24 cellular contexts compared by ENCODE assay signal in genomic region chr1:33446590-33446989, GRCh38. TPM values are rescaled to one million over a fixed set of nuclear protein-coding genes. Genes with fewer than 3 reads are reported as not detected.
A peak's percentile ranks its signal among the peaks of the same experiment; 100 is the strongest.
DNase-seq lines count a peak whose midpoint lies in the region; ATAC-seq, FAIRE-seq and TF ChIP-seq lines count a peak whose summit lies in the region.
"Had no signal": no experiment of that assay in that cellular context is flagged by ENCODE, and none has a peak within 500 bp of the region (broad histone marks: within the 10 kb centered on the region; RNA-seq: fewer than 3 reads in every experiment).

No MANE protein-coding gene starts in this region.

- H3K36me3 Mint-ChIP-seq in activated CD4-positive, alpha-beta memory T cell treated with anti-CD3 and anti-CD28 coated beads, Interleukin-2, amount 10 ng/mL, durations not matched to agents 7 days and 5 days (ENCODE audit: low read depth) = no peaks in the 10 kb centered on the region
- H3K36me3 Mint-ChIP-seq in CD8-positive, alpha-beta memory T cell = peaks cover 0 to 5% (median 4%) of the 10 kb centered on the region in 3 donors

- no peaks in the 10 kb centered on the region for H3K36me3 ChIP-seq in mammary epithelial cell (ENCODE audit: insufficient read depth, low read length)
- no peaks in the 10 kb centered on the region for H3K36me3 ChIP-seq in breast epithelium
- H3K36me3 ChIP-seq in K562 (ENCODE audit: control insufficient read depth, insufficient read depth, low read length) = no peaks in the 10 kb centered on the region
- H3K36me3 ChIP-seq in CD8-positive, alpha-beta memory T cell (ENCODE audit: insufficient read depth, low read length) = no peaks in the 10 kb centered on the region
- H3K36me3 ChIP-seq: MG63 had no signal

- CTCF ChIA-PET in mammary epithelial cell (lab: Charles Lee; ENCODE audit: low non-redundant PET) = interaction anchor here (0.7 kb wide), 1 partner anchor 74 kb away, joined by 8 read pairs; no protein-coding TSS in a partner anchor
- CTCF ChIA-PET in activated CD4-positive, alpha-beta memory T cell treated with anti-CD3 and anti-CD28 coated beads, Interleukin-2, amount 10 ng/mL, durations not matched to agents 7 days and 5 days (lab: Charles Lee) = interaction anchor here (0.7 to 0.9 kb wide), 2 partner anchors 9 to 12 kb away, joined by 3 read pairs; no protein-coding TSS in a partner anchor
- CTCF ChIA-PET in K562 (lab: Yijun Ruan, JAX; ENCODE audit: low intra/inter-chr PET ratio) = no interaction called here
- CTCF ChIA-PET in CD8-positive, alpha-beta memory T cell (lab: Charles Lee) = no interaction called here

- peaks cover 23% of the 10 kb centered on the region for H3K4me1 ChIP-seq in mammary epithelial cell (ENCODE audit: insufficient read depth, low read length)
- H3K4me1 ChIP-seq in breast epithelium = no peaks in the 10 kb centered on the region
- no peaks in the 10 kb centered on the region for H3K4me1 ChIP-seq in K562 (replicated peaks in 1 of 2; ENCODE audit: control insufficient read depth in 2 of 2, insufficient read depth in 2 of 2, low read length in 2 of 2)
- no peaks in the 10 kb centered on the region for H3K4me1 ChIP-seq in CD8-positive, alpha-beta memory T cell (ENCODE audit: insufficient read depth, low read length)

- H3K9me3 Mint-ChIP-seq in activated CD4-positive, alpha-beta memory T cell treated with anti-CD3 and anti-CD28 coated beads, Interleukin-2, amount 10 ng/mL, durations not matched to agents 7 days and 5 days = peaks cover 2% of the 10 kb centered on the region
- H3K9me3 Mint-ChIP-seq in CD8-positive, alpha-beta memory T cell = no peaks in the 10 kb centered on the region
- H3K9me3 Mint-ChIP-seq: IgD-negative memory B cell had no signal

- peak overlapping the region; percentile 19 for H2AFZ ChIP-seq in mammary epithelial cell (ENCODE audit: low read depth, low read length)
- H2AFZ ChIP-seq in K562 (ENCODE audit: low read depth, low read length) = no peak overlapping the region

- H3K9me3 ChIP-seq in mammary epithelial cell (replicated peaks; ENCODE audit: insufficient read depth, low read length) = no peaks in the 10 kb centered on the region
- H3K9me3 ChIP-seq in breast epithelium = no peaks in the 10 kb centered on the region
- no peaks in the 10 kb centered on the region for H3K9me3 ChIP-seq in K562 (replicated peaks; ENCODE audit: control insufficient read depth, insufficient read depth, low read depth, low read length)
- no peaks in the 10 kb centered on the region for H3K9me3 ChIP-seq in CD8-positive, alpha-beta memory T cell (ENCODE audit: low read length)
- H3K9me3 ChIP-seq: MG63 had no signal

- intact Hi-C loops in mammary epithelial cell (cut with micrococcal nuclease) = no loop called here
- intact Hi-C loops in breast epithelium (cut with DNase I; ENCODE audit: low total_unique reads) = no loop called here
- intact Hi-C loops in K562 (cut with micrococcal nuclease) = no loop called here

- dilution Hi-C loops in mammary epithelial cell (cut with HindIII; ENCODE audit: low sequenced_read_pairs) = loop anchor here (5.0 kb wide), 1 partner anchor 114 kb away; no protein-coding TSS in a partner anchor

- DNase-seq in mammary epithelial cell (no peak), breast epithelium (ENCODE audit: low spot score in 2 of 2) (no peak), K562 (ENCODE audit: extremely low read depth in 1 of 4, low spot score in 3 of 4) (no peak), GM13976 (ENCODE audit: low spot score) (no peak)
- DNase-seq in activated CD4-positive, alpha-beta memory T cell treated with anti-CD3 and anti-CD28 coated beads, Interleukin-2, amount 10 ng/mL, durations not matched to agents 7 days and 5 days = peak; percentile 48
- no peak for DNase-seq in stimulated activated naive CD8-positive, alpha-beta T cell treated with anti-CD3 and anti-CD28 coated beads, Interleukin-15, Interleukin-2, amounts not matched to agents 100 U/mL and 50 U/mL, for 24 hours
- DNase-seq in CD8-positive, alpha-beta memory T cell = no peak
- DNase-seq: AML-193; DMS79 treated with DMSO at 0.1 percent for 48 hours; H9; Kasumi-1; MG63; NCI-H1048; NCI-H1436 treated with DMSO at 0.1 percent for 48 hours; NCI-H2029; NCI-H748 treated with DMSO at 0.1 percent for 48 hours; NK-92 treated with Interleukin-12 subunit alpha and Interleukin-12 subunit beta, amount 100 ng/mL, for 24 hours; Right ventricle myocardium superior had no signal

- H3K79me2 ChIP-seq in mammary epithelial cell (ENCODE audit: insufficient read depth, low read length) (no peaks in the 10 kb centered on the region), K562 (ENCODE audit: control insufficient read depth, insufficient read depth, low read length) (no peaks in the 10 kb centered on the region)

- TF ChIP-seq CTCF in mammary epithelial cell (conservative IDR thresholded peaks at IDR 0.05 in 1 of 2, IDR thresholded peaks at IDR 0.05 in 1 of 2; ENCODE audit: extremely low read depth in 1 of 2, insufficient read depth in 1 of 2, low read depth in 1 of 2, low read length in 2 of 2) (no peak), breast epithelium (IDR thresholded peaks at IDR 0.05) (no peak), K562 (IDR thresholded peaks at IDR 0.05 in 2 of 3, conservative IDR thresholded peaks at IDR 0.05 in 1 of 3; ENCODE audit: insufficient read depth in 2 of 3, low read depth in 1 of 3, low read length in 3 of 3) (no peak), GM13976 (IDR thresholded peaks at IDR 0.05; ENCODE audit: borderline replicate concordance, control extremely low read depth, extremely low read depth, insufficient read depth, missing control alignments) (no peak)

- H3K27ac ChIP-seq in mammary epithelial cell (ENCODE audit: insufficient read depth, low read depth, low read length) (no peak overlapping the region), breast epithelium (no peak overlapping the region), K562 (ENCODE audit: extremely low read depth, low read depth, low read length) (no peak overlapping the region)
- no peak overlapping the region for H3K27ac ChIP-seq in CD8-positive, alpha-beta memory T cell (ENCODE audit: low read depth, low read length)
- H3K27ac ChIP-seq: C4-2B, HL-60, SK-N-MC had no signal

- TF ChIP-seq POLR2A in breast epithelium (IDR thresholded peaks at IDR 0.05) = no peak
- no peak for TF ChIP-seq POLR2A in K562 (conservative IDR thresholded peaks at IDR 0.05)

- H3K4me2 ChIP-seq in mammary epithelial cell (ENCODE audit: insufficient read depth, low read depth, low read length) (no peak overlapping the region), K562 (ENCODE audit: insufficient read depth, low read length) (no peak overlapping the region)

- peaks cover 45% of the 10 kb centered on the region for H3K27me3 Mint-ChIP-seq in activated CD4-positive, alpha-beta memory T cell treated with anti-CD3 and anti-CD28 coated beads, Interleukin-2, amount 10 ng/mL, durations not matched to agents 7 days and 5 days
- H3K27me3 Mint-ChIP-seq in CD8-positive, alpha-beta memory T cell = peaks cover 5 to 48% of the 10 kb centered on the region in 2 donors

- H4K20me1 ChIP-seq in mammary epithelial cell (ENCODE audit: insufficient read depth, low read length) = no peaks in the 10 kb centered on the region
- no peaks in the 10 kb centered on the region for H4K20me1 ChIP-seq in K562 (replicated peaks; ENCODE audit: control insufficient read depth, insufficient read depth, low read length)

- in situ Hi-C loops in mammary epithelial cell (cut with MboI; ENCODE audit: low sequenced_read_pairs in 2 of 2) = no loop called here
- in situ Hi-C loops in K562 (cut with MboI) = no loop called here
- in situ Hi-C loops in GM13976 (cut with MboI; ENCODE audit: low sequenced_read_pairs, unreplicated experiment) = no loop called here

- H3K27ac Mint-ChIP-seq in activated CD4-positive, alpha-beta memory T cell treated with anti-CD3 and anti-CD28 coated beads, Interleukin-2, amount 10 ng/mL, durations not matched to agents 7 days and 5 days = peak overlapping the region; percentile 22
- no peak overlapping the region for H3K27ac Mint-ChIP-seq in CD8-positive, alpha-beta memory T cell
- H3K27ac Mint-ChIP-seq: H9, IgD-negative memory B cell had no signal

- 58% methylated on average over 3 of the region's 3 CpGs for WGBS in mammary epithelial cell (ENCODE audit: low coverage, missing lambda C conversion rate)
- 0% methylated on average over 3 of the region's 3 CpGs for WGBS in K562 (ENCODE audit: insufficient coverage, low coverage, missing lambda C conversion rate)

- no peak for TF ChIP-seq RAD21 in K562 (CRISPR knock-in tag; conservative IDR thresholded peaks at IDR 0.05 in 1 of 2, IDR thresholded peaks at IDR 0.05 in 1 of 2)

- H3K9ac ChIP-seq in mammary epithelial cell (ENCODE audit: insufficient read depth, low read length) (no peak overlapping the region), K562 (ENCODE audit: insufficient read depth in 1 of 2, low read depth in 2 of 2, low read length in 2 of 2) (no peak overlapping the region)

- no peak overlapping the region for H3K4me3 ChIP-seq in mammary epithelial cell (replicated peaks in 1 of 3; ENCODE audit: insufficient read depth in 1 of 3, low read depth in 2 of 3, low read length in 3 of 3)
- H3K4me3 ChIP-seq in breast epithelium = no peak overlapping the region
- H3K4me3 ChIP-seq in K562 = no peak overlapping the region
- no peak overlapping the region for H3K4me3 ChIP-seq in CD8-positive, alpha-beta memory T cell (ENCODE audit: low read length)
- H3K4me3 ChIP-seq: MG63, SK-N-MC had no signal

- ATAC-seq in K562 = no peak
- peak; percentile 57 for ATAC-seq in stimulated activated naive CD8-positive, alpha-beta T cell treated with anti-CD3 and anti-CD28 coated beads, Interleukin-15, Interleukin-2, amounts not matched to agents 100 U/mL and 50 U/mL, for 24 hours
- ATAC-seq in GM18868 (IDR thresholded peaks at IDR 0.05; ENCODE audit: unreplicated experiment) = no peak

- TF ChIP-seq EP300 in K562 (IDR thresholded peaks at IDR 0.05; ENCODE audit: low read length) = no peak

- H3K9me1 ChIP-seq in K562 (ENCODE audit: control insufficient read depth, insufficient read depth, low read length) = no peaks in the 10 kb centered on the region

- no peak overlapping the region for H3K4me3 Mint-ChIP-seq in activated CD4-positive, alpha-beta memory T cell treated with anti-CD3 and anti-CD28 coated beads, Interleukin-2, amount 10 ng/mL, durations not matched to agents 7 days and 5 days
- no peak overlapping the region for H3K4me3 Mint-ChIP-seq in CD8-positive, alpha-beta memory T cell
- H3K4me3 Mint-ChIP-seq: H9, IgD-negative memory B cell had no signal

- H3K27me3 ChIP-seq in mammary epithelial cell (ENCODE audit: insufficient read depth, low read length) (no peaks in the 10 kb centered on the region), breast epithelium (no peaks in the 10 kb centered on the region), K562 (ENCODE audit: control insufficient read depth in 2 of 2, insufficient read depth in 2 of 2, low read length in 2 of 2) (peaks cover 8 to 34% of the 10 kb centered on the region in 2 experiments)
- no peaks in the 10 kb centered on the region for H3K27me3 ChIP-seq in CD8-positive, alpha-beta memory T cell (ENCODE audit: insufficient read depth, low read length, poor library complexity, severe bottlenecking)
- H3K27me3 ChIP-seq: MG63 had no signal

- no TSS peak for BruUV-seq in mammary epithelial cell (replicated peaks; lab: Mats Ljungman, UMichigan)
- BruUV-seq in K562 (replicated peaks; lab: Mats Ljungman, UMichigan) = no TSS peak

- POLR2A ChIA-PET in activated CD4-positive, alpha-beta memory T cell treated with anti-CD3 and anti-CD28 coated beads, Interleukin-2, amount 10 ng/mL, durations not matched to agents 7 days and 5 days (lab: Charles Lee) = interaction anchor here (0.7 to 1.8 kb wide), 3 partner anchors 9 to 320 kb away, joined by 4 to 5 read pairs (median 5); no protein-coding TSS in a partner anchor
- POLR2A ChIA-PET in K562 (lab: Yijun Ruan, JAX) = interaction anchor here (1.4 to 2.1 kb wide), 2 partner anchors 10 to 13 kb away, joined by 5 read pairs; no protein-coding TSS in a partner anchor
- POLR2A ChIA-PET in CD8-positive, alpha-beta memory T cell (lab: Charles Lee) = no interaction called here

- H3K4me1 Mint-ChIP-seq in activated CD4-positive, alpha-beta memory T cell treated with anti-CD3 and anti-CD28 coated beads, Interleukin-2, amount 10 ng/mL, durations not matched to agents 7 days and 5 days = peaks cover 40% of the 10 kb centered on the region
- H3K4me1 Mint-ChIP-seq in CD8-positive, alpha-beta memory T cell = no peaks in the 10 kb centered on the region
- H3K4me1 Mint-ChIP-seq: IgD-negative memory B cell had no signal

- no peak for FAIRE-seq in K562 (lab: Jason Lieb, UNC)
- FAIRE-seq: HTR-8/SVneo had no signal

RNA-seq across cellular contexts. Expression of gene PHC2, which starts 15.7 kb away (rescaled TPM):
- total RNA-seq in mammary epithelial cell (100 to 1,000 TPM; 136 to 140 TPM), breast epithelium (100 to 1,000 TPM; 103 to 214 (median 134) TPM), K562 (2014; rRNA removed) (43.5 and 57.7 TPM in 2 replicates), K562 (2014; rRNA removed; fragmentation: Illumina TruSeq; extraction: Trizol) (27.0 and 29.9 TPM in 2 replicates), K562 (2015; rRNA removed; fragmentation: Illumina TruSeq; extraction: Trizol) (31.4 and 31.8 TPM in 2 replicates), K562 (2021) (59.9 and 67.6 TPM in 2 replicates)
- polyA plus RNA-seq in mammary epithelial cell (106 TPM), K562 (2011; rRNA removed) (32.4 and 34.6 TPM in 2 replicates), K562 (2014; fragmentation: Illumina TruSeq; extraction: Trizol) (57.1 and 63.1 TPM in 2 replicates), K562 (2014; fragmentation: Nextera tagmentation; extraction: Ambion mirVana) (1 to 10 TPM; 3.1 to 5.8 TPM), K562 (2014; rRNA removed) (41.5 and 44.1 TPM in 2 replicates)
- 144 TPM for polyA minus RNA-seq in mammary epithelial cell
- total RNA-seq in activated CD4-positive, alpha-beta memory T cell treated with anti-CD3 and anti-CD28 coated beads, Interleukin-2, amount 10 ng/mL, durations not matched to agents 7 days and 5 days = 10 to 100 TPM; 41.3 to 42.9 TPM
- total RNA-seq in K562 (2011; cell fraction: chromatin; rRNA removed; ENCODE audit: low replicate concordance) = 6.6 and 20.6 TPM in 2 replicates
- 11.1 and 17.3 TPM in 2 replicates for total RNA-seq in K562 (2011; cell fraction: nucleolus; rRNA removed)
- total RNA-seq in K562 (2011; cell fraction: nucleoplasm; rRNA removed) = 12.2 and 18.6 TPM in 2 replicates
- 40.6 and 53.4 TPM in 2 replicates for polyA plus RNA-seq in K562 (2011; cell fraction: cytosol; rRNA removed)
- polyA plus RNA-seq in K562 (2011; cell fraction: nucleus; rRNA removed) = 34.0 and 43.0 TPM in 2 replicates
- 38.4 and 62.6 TPM in 2 replicates for polyA plus RNA-seq in K562 (2012)
- polyA minus RNA-seq in K562 (2011; rRNA and poly(A)+ RNA removed) = 14.3 and 16.3 TPM in 2 replicates
- polyA minus RNA-seq in K562 (2011; cell fraction: cytosol; rRNA and poly(A)+ RNA removed) = 23.4 and 24.0 TPM in 2 replicates
- polyA minus RNA-seq in K562 (2011; cell fraction: nucleus; rRNA and poly(A)+ RNA removed) = 11.0 and 13.1 TPM in 2 replicates
- total RNA-seq in CD8-positive, alpha-beta memory T cell = 10 to 100 TPM; 25.5 to 25.8 TPM
- 34.2 TPM for polyA plus RNA-seq in CD8-positive, alpha-beta memory T cell

RNA-seq across cellular contexts. Expression of gene ZSCAN20, which starts 25.9 kb away (rescaled TPM):
- total RNA-seq in mammary epithelial cell (1 to 10 TPM; 5.3 to 8.0 TPM), breast epithelium (1 to 10 TPM; 4.2 to 7.9 (median 7.5) TPM), K562 (2014; rRNA removed) (2.2 and 2.5 TPM in 2 replicates), K562 (2014; rRNA removed; fragmentation: Illumina TruSeq; extraction: Trizol) (2.8 and 3.0 TPM in 2 replicates), K562 (2015; rRNA removed; fragmentation: Illumina TruSeq; extraction: Trizol) (3.3 and 3.6 TPM in 2 replicates), K562 (2021) (2.5 and 2.6 TPM in 2 replicates)
- polyA plus RNA-seq in mammary epithelial cell (1.3 TPM), K562 (2011; rRNA removed) (0.80 and 1.7 TPM in 2 replicates), K562 (2014; fragmentation: Illumina TruSeq; extraction: Trizol) (2.0 TPM in 2 replicates), K562 (2014; fragmentation: Nextera tagmentation; extraction: Ambion mirVana) (under 1 TPM; 0.36 to 0.58 TPM), K562 (2014; rRNA removed) (1.4 and 1.8 TPM in 2 replicates)
- 6.2 TPM for polyA minus RNA-seq in mammary epithelial cell
- total RNA-seq in activated CD4-positive, alpha-beta memory T cell treated with anti-CD3 and anti-CD28 coated beads, Interleukin-2, amount 10 ng/mL, durations not matched to agents 7 days and 5 days = 1 to 10 TPM; 2.1 to 2.3 TPM
- 3.8 and 4.1 TPM in 2 replicates for total RNA-seq in K562 (2011; cell fraction: chromatin; rRNA removed; ENCODE audit: low replicate concordance)
- total RNA-seq in K562 (2011; cell fraction: nucleolus; rRNA removed) = 2.5 and 4.3 TPM in 2 replicates
- 2.8 and 2.9 TPM in 2 replicates for total RNA-seq in K562 (2011; cell fraction: nucleoplasm; rRNA removed)
- 0.38 and 0.75 TPM in 2 replicates for polyA plus RNA-seq in K562 (2011; cell fraction: cytosol; rRNA removed)
- 1.0 and 1.9 TPM in 2 replicates for polyA plus RNA-seq in K562 (2011; cell fraction: nucleus; rRNA removed)
- polyA plus RNA-seq in K562 (2012) = 1.8 and 1.9 TPM in 2 replicates
- 1.4 and 2.5 TPM in 2 replicates for polyA minus RNA-seq in K562 (2011; rRNA and poly(A)+ RNA removed)
- 0.76 and 1.6 TPM in 2 replicates for polyA minus RNA-seq in K562 (2011; cell fraction: cytosol; rRNA and poly(A)+ RNA removed)
- polyA minus RNA-seq in K562 (2011; cell fraction: nucleus; rRNA and poly(A)+ RNA removed) = 2.4 and 2.6 TPM in 2 replicates
- 1 to 10 TPM; 3.3 to 3.6 TPM for total RNA-seq in CD8-positive, alpha-beta memory T cell
- polyA plus RNA-seq in CD8-positive, alpha-beta memory T cell = 1.4 TPM

Comparison
In these comparisons a context has a peak if more than half of its experiments do, and no peak if none do; other contexts are left out.
1. CTCF ChIA-PET loops: an anchor here in mammary epithelial cell (0.7 kb wide) and activated CD4-positive, alpha-beta memory T cell treated with anti-CD3 and anti-CD28 coated beads, Interleukin-2, amount 10 ng/mL, durations not matched to agents 7 days and 5 days (0.7 to 0.9 kb wide); none called in K562 and CD8-positive, alpha-beta memory T cell.